ENCODE assay signal across 1 cellular context in the genomic region with DNA sequence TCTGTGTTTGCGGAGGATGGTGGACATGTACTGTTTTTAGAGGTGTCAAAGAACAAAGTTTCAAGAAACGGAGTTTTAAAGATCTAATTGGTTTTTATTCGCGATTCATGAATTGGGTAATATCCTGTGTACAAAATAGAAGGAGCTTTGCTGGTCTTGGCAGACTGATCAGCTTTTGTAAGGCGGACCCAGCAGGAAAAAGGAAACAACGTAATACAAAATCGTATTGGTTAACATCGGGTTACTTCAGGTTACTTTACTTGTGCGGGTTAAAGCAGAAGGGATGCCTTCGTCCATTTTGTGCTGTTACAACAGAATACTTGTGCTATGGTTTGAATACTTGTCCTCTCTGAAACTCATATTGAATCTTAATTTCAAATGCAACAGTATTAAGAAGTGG.
TF ChIP-seq lines count a peak whose summit lies in the region.

No MANE protein-coding gene starts in this region.

TF ChIP-seq in HepG2, 621 proteins besides CTCF, POLR2A, EP300 and RAD21:
- TF ChIP-seq ZFP36L1 (CRISPR knock-in tag; IDR thresholded peaks at IDR 0.05) = no peak
- TF ChIP-seq, protein P1, sequence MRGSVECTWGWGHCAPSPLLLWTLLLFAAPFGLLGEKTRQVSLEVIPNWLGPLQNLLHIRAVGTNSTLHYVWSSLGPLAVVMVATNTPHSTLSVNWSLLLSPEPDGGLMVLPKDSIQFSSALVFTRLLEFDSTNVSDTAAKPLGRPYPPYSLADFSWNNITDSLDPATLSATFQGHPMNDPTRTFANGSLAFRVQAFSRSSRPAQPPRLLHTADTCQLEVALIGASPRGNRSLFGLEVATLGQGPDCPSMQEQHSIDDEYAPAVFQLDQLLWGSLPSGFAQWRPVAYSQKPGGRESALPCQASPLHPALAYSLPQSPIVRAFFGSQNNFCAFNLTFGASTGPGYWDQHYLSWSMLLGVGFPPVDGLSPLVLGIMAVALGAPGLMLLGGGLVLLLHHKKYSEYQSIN (CRISPR knock-in tag; IDR thresholded peaks at IDR 0.05; ENCODE audit: borderline replicate concordance) = no peak
- TF ChIP-seq, protein P2, sequence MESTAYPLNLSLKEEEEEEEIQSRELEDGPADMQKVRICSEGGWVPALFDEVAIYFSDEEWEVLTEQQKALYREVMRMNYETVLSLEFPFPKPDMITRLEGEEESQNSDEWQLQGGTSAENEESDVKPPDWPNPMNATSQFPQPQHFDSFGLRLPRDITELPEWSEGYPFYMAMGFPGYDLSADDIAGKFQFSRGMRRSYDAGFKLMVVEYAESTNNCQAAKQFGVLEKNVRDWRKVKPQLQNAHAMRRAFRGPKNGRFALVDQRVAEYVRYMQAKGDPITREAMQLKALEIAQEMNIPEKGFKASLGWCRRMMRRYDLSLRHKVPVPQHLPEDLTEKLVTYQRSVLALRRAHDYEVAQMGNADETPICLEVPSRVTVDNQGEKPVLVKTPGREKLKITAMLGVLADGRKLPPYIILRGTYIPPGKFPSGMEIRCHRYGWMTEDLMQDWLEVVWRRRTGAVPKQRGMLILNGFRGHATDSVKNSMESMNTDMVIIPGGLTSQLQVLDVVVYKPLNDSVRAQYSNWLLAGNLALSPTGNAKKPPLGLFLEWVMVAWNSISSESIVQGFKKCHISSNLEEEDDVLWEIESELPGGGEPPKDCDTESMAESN (CRISPR knock-in tag; conservative IDR thresholded peaks at IDR 0.05) = no peak
- no peak for TF ChIP-seq SYNCRIP (IDR thresholded peaks at IDR 0.05; ENCODE audit: insufficient read depth, low read depth, low read length)
- no peak for TF ChIP-seq FOXA3 (CRISPR knock-in tag; IDR thresholded peaks at IDR 0.05)
- no peak for TF ChIP-seq U2AF1 (optimal IDR thresholded peaks at IDR 0.05; ENCODE audit: low read depth, low read length)
- TF ChIP-seq MIER3 (CRISPR knock-in tag; IDR thresholded peaks at IDR 0.05; ENCODE audit: borderline replicate concordance) = no peak
- no peak for TF ChIP-seq ZNF230 (CRISPR knock-in tag; IDR thresholded peaks at IDR 0.05)
- no peak for TF ChIP-seq TARDBP (CRISPR knock-in tag; IDR thresholded peaks at IDR 0.05)
- TF ChIP-seq ZNF224 (CRISPR knock-in tag; IDR thresholded peaks at IDR 0.05) = no peak
- TF ChIP-seq PRMT3 (CRISPR knock-in tag; IDR thresholded peaks at IDR 0.05; ENCODE audit: borderline replicate concordance, low read depth) = no peak
- no peak for TF ChIP-seq HMG20B (CRISPR knock-in tag; conservative IDR thresholded peaks at IDR 0.05)
- no peak for TF ChIP-seq THYN1 (CRISPR knock-in tag; IDR thresholded peaks at IDR 0.05; ENCODE audit: borderline replicate concordance, low read depth)
- TF ChIP-seq, protein P3, sequence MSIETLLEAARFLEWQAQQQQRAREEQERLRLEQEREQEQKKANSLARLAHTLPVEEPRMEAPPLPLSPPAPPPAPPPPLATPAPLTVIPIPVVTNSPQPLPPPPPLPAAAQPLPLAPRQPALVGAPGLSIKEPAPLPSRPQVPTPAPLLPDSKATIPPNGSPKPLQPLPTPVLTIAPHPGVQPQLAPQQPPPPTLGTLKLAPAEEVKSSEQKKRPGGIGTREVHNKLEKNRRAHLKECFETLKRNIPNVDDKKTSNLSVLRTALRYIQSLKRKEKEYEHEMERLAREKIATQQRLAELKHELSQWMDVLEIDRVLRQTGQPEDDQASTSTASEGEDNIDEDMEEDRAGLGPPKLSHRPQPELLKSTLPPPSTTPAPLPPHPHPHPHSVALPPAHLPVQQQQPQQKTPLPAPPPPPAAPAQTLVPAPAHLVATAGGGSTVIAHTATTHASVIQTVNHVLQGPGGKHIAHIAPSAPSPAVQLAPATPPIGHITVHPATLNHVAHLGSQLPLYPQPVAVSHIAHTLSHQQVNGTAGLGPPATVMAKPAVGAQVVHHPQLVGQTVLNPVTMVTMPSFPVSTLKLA (IDR thresholded peaks at IDR 0.05) = no peak
- no peak for TF ChIP-seq ZNF335 (CRISPR knock-in tag; IDR thresholded peaks at IDR 0.05)
- no peak for TF ChIP-seq ZNF260 (CRISPR knock-in tag; IDR thresholded peaks at IDR 0.05; ENCODE audit: borderline replicate concordance, low read depth)
